Comparison of ENCODE assay signal across 20 cellular contexts in the genomic region with DNA sequence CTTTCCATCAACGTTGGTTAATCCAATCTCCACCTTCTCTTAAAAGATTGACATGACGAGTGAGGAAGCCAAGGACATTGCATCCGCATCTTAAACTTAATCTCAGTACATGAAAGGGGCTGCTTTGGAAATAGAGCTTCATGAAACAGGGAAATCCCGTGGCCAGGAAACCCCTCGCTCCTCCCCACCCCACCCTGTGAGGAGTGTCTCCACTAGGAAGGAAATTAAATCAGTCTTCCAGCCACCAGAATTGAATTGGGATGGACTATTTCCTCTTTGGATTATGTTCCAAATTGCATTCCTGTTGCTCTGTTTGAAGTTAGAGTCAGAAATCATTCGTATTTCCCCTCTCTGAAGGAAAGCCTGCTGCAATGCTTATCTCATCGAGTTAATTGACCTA. TPM values are rescaled to one million over a fixed set of nuclear protein-coding genes. Genes with fewer than 3 reads are reported as not detected.
"Had no signal": no experiment of that assay in that cellular context is flagged by ENCODE, and none has a peak within 500 bp of the region (broad histone marks: within the 10 kb centered on the region; RNA-seq: fewer than 3 reads in every experiment).

No MANE protein-coding gene starts in this region.

- H3K4me1 Mint-ChIP-seq: central memory CD8-positive, alpha-beta T cell; neural crest cell had no signal

- H3K36me3 Mint-ChIP-seq: naive thymus-derived CD8-positive, alpha-beta T cell had no signal

- H3K27me3 ChIP-seq: esophagus squamous epithelium, stomach, uterus had no signal

- H3K4me1 ChIP-seq: stomach, uterus had no signal

- DNase-seq: cortex of kidney; effector memory CD4-positive, alpha-beta T cell; esophagus squamous epithelium; foreskin fibroblast; hypothalamus; kidney glomerular epithelial cell; mammary epithelial cell; mucosa of descending colon; naive thymus-derived CD8-positive, alpha-beta T cell; posterior cingulate gyrus; small intestine; stimulated activated CD4-positive, alpha-beta T cell treated with anti-CD3 and anti-CD28 coated beads, Interleukin-12 subunit alpha, Interleukin-12 subunit beta, amount 100 ng/mL, for 4 hours; stimulated activated naive CD4-positive, alpha-beta T cell; stomach; substantia nigra; trophoblast cell; uterus had no signal

- H3K4me3 ChIP-seq: esophagus squamous epithelium, mucosa of descending colon, stomach, uterus had no signal

- H3K9me3 ChIP-seq: esophagus squamous epithelium, mucosa of descending colon, stomach, uterus had no signal

- H3K27ac ChIP-seq: epithelial cell of prostate, esophagus squamous epithelium, stomach, uterus had no signal

- H3K36me3 ChIP-seq: esophagus squamous epithelium, stomach, uterus had no signal

- ATAC-seq: mucosa of descending colon; naive thymus-derived CD8-positive, alpha-beta T cell had no signal

- H3K4me3 Mint-ChIP-seq: central memory CD8-positive, alpha-beta T cell; naive thymus-derived CD8-positive, alpha-beta T cell; neural crest cell had no signal

- H3K9me3 Mint-ChIP-seq: central memory CD8-positive, alpha-beta T cell; naive thymus-derived CD8-positive, alpha-beta T cell; neural crest cell had no signal

RNA-seq across cellular contexts. Expression of gene CLDN11, which starts 35.8 kb away (rescaled TPM):
- polyA plus RNA-seq: naive thymus-derived CD8-positive, alpha-beta T cell had no signal
